In genomic region chr16:78866556-78866955, GRCh38 we compare ENCODE assay signal across 18 cellular contexts.
"Had no signal": no experiment of that assay in that cellular context is flagged by ENCODE, and none has a peak within 500 bp of the region (broad histone marks: within the 10 kb centered on the region; RNA-seq: fewer than 3 reads in every experiment).

No MANE protein-coding gene starts in this region.

- H3K9me3 ChIP-seq: colonic mucosa, ovary, upper lobe of left lung had no signal

- H3K27ac ChIP-seq: colonic mucosa, epithelial cell of prostate, ovary, skin epidermis, upper lobe of left lung had no signal

- DNase-seq: activated CD4-positive, alpha-beta memory T cell treated with anti-CD3 and anti-CD28 coated beads for 36 hours; activated naive CD4-positive, alpha-beta T cell; activated naive CD8-positive, alpha-beta T cell treated with anti-CD3 and anti-CD28 coated beads for 36 hours; activated T-cell treated with anti-CD3 and anti-CD28 coated beads for 4 hours; central memory CD4-positive, alpha-beta T cell; colonic mucosa; endodermal cell; foreskin fibroblast; glutamatergic neuron; mesendoderm; naive thymus-derived CD8-positive, alpha-beta T cell; retina; stimulated activated naive CD8-positive, alpha-beta T cell treated with anti-CD3 and anti-CD28 coated beads, Interleukin-15, Interleukin-2, amounts not matched to agents 100 U/mL and 50 U/mL, for 24 hours; T-helper 2 cell; upper lobe of left lung had no signal

- ATAC-seq: naive thymus-derived CD8-positive, alpha-beta T cell; stimulated activated naive CD8-positive, alpha-beta T cell treated with anti-CD3 and anti-CD28 coated beads, Interleukin-15, Interleukin-2, amounts not matched to agents 100 U/mL and 50 U/mL, for 24 hours had no signal

- H3K4me3 ChIP-seq: colonic mucosa, ovary, skin epidermis, upper lobe of left lung had no signal

- H3K36me3 ChIP-seq: colonic mucosa, ovary, upper lobe of left lung had no signal

- H3K27me3 ChIP-seq: colonic mucosa, ovary, upper lobe of left lung had no signal

- H3K4me1 ChIP-seq: colonic mucosa, upper lobe of left lung had no signal
